ENCODE assay signal across 1 cellular context in the genomic region with DNA sequence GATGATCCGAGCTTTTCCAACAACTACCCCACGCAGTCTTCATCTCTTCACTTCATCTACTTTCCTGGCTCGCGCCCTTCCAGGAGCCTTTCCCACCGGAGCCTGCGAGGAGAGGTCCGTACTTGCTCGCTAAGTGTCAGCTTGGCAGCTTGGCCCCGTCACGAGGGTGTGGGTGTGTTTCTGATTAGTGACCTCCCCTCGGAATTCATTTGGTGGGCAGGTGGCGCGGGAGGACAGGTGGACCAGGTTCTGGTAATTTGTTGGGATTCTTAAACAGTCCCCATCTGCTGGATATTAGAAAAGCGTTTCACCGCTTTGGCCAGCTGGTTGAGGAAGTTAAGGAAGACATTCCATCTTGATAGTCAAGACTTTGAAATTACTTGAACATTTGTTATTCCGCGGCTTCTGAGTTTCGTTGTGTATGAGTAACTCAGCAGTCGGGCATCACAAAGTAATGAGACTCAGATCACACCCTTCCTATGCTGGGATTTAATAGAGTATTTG.
A peak's percentile ranks its signal among the peaks of the same experiment; 100 is the strongest.
TF ChIP-seq lines count a peak whose summit lies in the region.

No MANE protein-coding gene starts in this region.

TF ChIP-seq in K562, 482 proteins besides CTCF, POLR2A, EP300 and RAD21 (continued from another document):
- TF ChIP-seq, protein P1, sequence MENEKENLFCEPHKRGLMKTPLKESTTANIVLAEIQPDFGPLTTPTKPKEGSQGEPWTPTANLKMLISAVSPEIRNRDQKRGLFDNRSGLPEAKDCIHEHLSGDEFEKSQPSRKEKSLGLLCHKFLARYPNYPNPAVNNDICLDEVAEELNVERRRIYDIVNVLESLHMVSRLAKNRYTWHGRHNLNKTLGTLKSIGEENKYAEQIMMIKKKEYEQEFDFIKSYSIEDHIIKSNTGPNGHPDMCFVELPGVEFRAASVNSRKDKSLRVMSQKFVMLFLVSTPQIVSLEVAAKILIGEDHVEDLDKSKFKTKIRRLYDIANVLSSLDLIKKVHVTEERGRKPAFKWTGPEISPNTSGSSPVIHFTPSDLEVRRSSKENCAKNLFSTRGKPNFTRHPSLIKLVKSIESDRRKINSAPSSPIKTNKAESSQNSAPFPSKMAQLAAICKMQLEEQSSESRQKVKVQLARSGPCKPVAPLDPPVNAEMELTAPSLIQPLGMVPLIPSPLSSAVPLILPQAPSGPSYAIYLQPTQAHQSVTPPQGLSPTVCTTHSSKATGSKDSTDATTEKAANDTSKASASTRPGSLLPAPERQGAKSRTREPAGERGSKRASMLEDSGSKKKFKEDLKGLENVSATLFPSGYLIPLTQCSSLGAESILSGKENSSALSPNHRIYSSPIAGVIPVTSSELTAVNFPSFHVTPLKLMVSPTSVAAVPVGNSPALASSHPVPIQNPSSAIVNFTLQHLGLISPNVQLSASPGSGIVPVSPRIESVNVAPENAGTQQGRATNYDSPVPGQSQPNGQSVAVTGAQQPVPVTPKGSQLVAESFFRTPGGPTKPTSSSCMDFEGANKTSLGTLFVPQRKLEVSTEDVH (IDR thresholded peaks at IDR 0.05; ENCODE audit: low read depth, partially characterized antibody): no peak
- TF ChIP-seq ZNF232 (CRISPR knock-in tag; IDR thresholded peaks at IDR 0.05) (no peak), NR1H2 (CRISPR knock-in tag; IDR thresholded peaks at IDR 0.05) (no peak), ETS2 (tag; IDR thresholded peaks at IDR 0.05; ENCODE audit: borderline replicate concordance, poor library complexity, severe bottlenecking) (no peak), RBBP5 (IDR thresholded peaks at IDR 0.05; ENCODE audit: borderline replicate concordance, insufficient read depth, low read length, poor library complexity, severe bottlenecking) (peak; percentile 44), ZFX (CRISPR knock-in tag; IDR thresholded peaks at IDR 0.05) (peak; percentile 6; the same call in 1 of the 2 replicates), TEAD4 (IDR thresholded peaks at IDR 0.05; ENCODE audit: low read length) (peak; percentile 22), TEAD4 (CRISPR knock-in tag; IDR thresholded peaks at IDR 0.05; ENCODE audit: borderline replicate concordance) (no peak), WHSC1 (IDR thresholded peaks at IDR 0.05; ENCODE audit: low read length) (no peak), STAT5B (CRISPR knock-in tag; IDR thresholded peaks at IDR 0.05) (no peak), RBM22 (IDR thresholded peaks at IDR 0.05; ENCODE audit: low read depth, low read length, poor library complexity, severe bottlenecking) (no peak), CREB1 (IDR thresholded peaks at IDR 0.05) (no peak), CREB1 (CRISPR knock-in tag; IDR thresholded peaks at IDR 0.05) (0 out of 2 replicates have a peak, but pooled peaks have one; percentile 1), NFXL1 (CRISPR knock-in tag; IDR thresholded peaks at IDR 0.05) (no peak), NR2F6 (CRISPR knock-in tag; IDR thresholded peaks at IDR 0.05) (no peak), GATAD2B (IDR thresholded peaks at IDR 0.05; ENCODE audit: borderline replicate concordance) (no peak), RBFOX2 (IDR thresholded peaks at IDR 0.05; ENCODE audit: low read depth, low read length) (peak; percentile 80), GTF2E2 (tag; IDR thresholded peaks at IDR 0.05) (no peak)
- TF ChIP-seq, protein P2, sequence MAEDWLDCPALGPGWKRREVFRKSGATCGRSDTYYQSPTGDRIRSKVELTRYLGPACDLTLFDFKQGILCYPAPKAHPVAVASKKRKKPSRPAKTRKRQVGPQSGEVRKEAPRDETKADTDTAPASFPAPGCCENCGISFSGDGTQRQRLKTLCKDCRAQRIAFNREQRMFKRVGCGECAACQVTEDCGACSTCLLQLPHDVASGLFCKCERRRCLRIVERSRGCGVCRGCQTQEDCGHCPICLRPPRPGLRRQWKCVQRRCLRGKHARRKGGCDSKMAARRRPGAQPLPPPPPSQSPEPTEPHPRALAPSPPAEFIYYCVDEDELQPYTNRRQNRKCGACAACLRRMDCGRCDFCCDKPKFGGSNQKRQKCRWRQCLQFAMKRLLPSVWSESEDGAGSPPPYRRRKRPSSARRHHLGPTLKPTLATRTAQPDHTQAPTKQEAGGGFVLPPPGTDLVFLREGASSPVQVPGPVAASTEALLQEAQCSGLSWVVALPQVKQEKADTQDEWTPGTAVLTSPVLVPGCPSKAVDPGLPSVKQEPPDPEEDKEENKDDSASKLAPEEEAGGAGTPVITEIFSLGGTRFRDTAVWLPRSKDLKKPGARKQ (CRISPR knock-in tag; IDR thresholded peaks at IDR 0.05): no peak
- TF ChIP-seq, protein P3, sequence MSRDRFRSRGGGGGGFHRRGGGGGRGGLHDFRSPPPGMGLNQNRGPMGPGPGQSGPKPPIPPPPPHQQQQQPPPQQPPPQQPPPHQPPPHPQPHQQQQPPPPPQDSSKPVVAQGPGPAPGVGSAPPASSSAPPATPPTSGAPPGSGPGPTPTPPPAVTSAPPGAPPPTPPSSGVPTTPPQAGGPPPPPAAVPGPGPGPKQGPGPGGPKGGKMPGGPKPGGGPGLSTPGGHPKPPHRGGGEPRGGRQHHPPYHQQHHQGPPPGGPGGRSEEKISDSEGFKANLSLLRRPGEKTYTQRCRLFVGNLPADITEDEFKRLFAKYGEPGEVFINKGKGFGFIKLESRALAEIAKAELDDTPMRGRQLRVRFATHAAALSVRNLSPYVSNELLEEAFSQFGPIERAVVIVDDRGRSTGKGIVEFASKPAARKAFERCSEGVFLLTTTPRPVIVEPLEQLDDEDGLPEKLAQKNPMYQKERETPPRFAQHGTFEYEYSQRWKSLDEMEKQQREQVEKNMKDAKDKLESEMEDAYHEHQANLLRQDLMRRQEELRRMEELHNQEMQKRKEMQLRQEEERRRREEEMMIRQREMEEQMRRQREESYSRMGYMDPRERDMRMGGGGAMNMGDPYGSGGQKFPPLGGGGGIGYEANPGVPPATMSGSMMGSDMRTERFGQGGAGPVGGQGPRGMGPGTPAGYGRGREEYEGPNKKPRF (IDR thresholded peaks at IDR 0.05; ENCODE audit: low read depth, low read length): no peak
- TF ChIP-seq, protein P4, sequence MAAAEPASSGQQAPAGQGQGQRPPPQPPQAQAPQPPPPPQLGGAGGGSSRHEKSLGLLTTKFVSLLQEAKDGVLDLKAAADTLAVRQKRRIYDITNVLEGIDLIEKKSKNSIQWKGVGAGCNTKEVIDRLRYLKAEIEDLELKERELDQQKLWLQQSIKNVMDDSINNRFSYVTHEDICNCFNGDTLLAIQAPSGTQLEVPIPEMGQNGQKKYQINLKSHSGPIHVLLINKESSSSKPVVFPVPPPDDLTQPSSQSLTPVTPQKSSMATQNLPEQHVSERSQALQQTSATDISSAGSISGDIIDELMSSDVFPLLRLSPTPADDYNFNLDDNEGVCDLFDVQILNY (CRISPR knock-in tag; IDR thresholded peaks at IDR 0.05): no peak
- TF ChIP-seq, protein P5, sequence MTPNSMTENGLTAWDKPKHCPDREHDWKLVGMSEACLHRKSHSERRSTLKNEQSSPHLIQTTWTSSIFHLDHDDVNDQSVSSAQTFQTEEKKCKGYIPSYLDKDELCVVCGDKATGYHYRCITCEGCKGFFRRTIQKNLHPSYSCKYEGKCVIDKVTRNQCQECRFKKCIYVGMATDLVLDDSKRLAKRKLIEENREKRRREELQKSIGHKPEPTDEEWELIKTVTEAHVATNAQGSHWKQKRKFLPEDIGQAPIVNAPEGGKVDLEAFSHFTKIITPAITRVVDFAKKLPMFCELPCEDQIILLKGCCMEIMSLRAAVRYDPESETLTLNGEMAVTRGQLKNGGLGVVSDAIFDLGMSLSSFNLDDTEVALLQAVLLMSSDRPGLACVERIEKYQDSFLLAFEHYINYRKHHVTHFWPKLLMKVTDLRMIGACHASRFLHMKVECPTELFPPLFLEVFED (CRISPR knock-in tag; conservative IDR thresholded peaks at IDR 0.05): no peak
- TF ChIP-seq, protein P6, sequence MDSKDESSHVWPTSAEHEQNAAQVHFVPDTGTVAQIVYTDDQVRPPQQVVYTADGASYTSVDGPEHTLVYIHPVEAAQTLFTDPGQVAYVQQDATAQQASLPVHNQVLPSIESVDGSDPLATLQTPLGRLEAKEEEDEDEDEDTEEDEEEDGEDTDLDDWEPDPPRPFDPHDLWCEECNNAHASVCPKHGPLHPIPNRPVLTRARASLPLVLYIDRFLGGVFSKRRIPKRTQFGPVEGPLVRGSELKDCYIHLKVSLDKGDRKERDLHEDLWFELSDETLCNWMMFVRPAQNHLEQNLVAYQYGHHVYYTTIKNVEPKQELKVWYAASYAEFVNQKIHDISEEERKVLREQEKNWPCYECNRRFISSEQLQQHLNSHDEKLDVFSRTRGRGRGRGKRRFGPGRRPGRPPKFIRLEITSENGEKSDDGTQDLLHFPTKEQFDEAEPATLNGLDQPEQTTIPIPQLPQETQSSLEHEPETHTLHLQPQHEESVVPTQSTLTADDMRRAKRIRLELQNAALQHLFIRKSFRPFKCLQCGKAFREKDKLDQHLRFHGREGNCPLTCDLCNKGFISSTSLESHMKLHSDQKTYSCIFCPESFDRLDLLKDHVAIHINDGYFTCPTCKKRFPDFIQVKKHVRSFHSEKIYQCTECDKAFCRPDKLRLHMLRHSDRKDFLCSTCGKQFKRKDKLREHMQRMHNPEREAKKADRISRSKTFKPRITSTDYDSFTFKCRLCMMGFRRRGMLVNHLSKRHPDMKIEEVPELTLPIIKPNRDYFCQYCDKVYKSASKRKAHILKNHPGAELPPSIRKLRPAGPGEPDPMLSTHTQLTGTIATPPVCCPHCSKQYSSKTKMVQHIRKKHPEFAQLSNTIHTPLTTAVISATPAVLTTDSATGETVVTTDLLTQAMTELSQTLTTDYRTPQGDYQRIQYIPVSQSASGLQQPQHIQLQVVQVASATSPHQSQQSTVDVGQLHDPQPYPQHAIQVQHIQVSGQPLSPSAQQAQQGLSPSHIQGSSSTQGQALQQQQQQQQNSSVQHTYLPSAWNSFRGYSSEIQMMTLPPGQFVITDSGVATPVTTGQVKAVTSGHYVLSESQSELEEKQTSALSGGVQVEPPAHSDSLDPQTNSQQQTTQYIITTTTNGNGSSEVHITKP (IDR thresholded peaks at IDR 0.05; ENCODE audit: partially characterized antibody): no peak
